Comparison of ENCODE assay signal across 8 cellular contexts in genomic region chr16:73071131-73071940, GRCh38. TPM values are rescaled to one million over a fixed set of nuclear protein-coding genes. Genes with fewer than 3 reads are reported as not detected.
DNase-seq lines count a peak whose midpoint lies in the region; ATAC-seq and TF ChIP-seq lines count a peak whose summit lies in the region.

No MANE protein-coding gene starts in this region.

- CTCF ChIA-PET in Panc1 (lab: Charles Lee), result no interaction called here

- peak overlapping the region; percentile 59 for H3K4me2 ChIP-seq in GM23248 (ENCODE audit: unreplicated experiment)

- H3K4me1 ChIP-seq in GM23248 (ENCODE audit: insufficient read depth), result peaks cover 28% of the 10 kb centered on the region
- peaks cover 4% of the 10 kb centered on the region; the same call in 1 of the 2 replicates for H3K4me1 ChIP-seq in Panc1 (ENCODE audit: control insufficient read depth, insufficient read depth, low read length)
- H3K4me1 ChIP-seq in prostate gland (replicated peaks), result peaks cover 5% of the 10 kb centered on the region

- H3K27ac ChIP-seq in GM23248, result no peak overlapping the region
- H3K27ac ChIP-seq in Panc1 (ENCODE audit: low read length), result no peak overlapping the region
- peak overlapping the region; percentile 74 to 79 for H3K27ac ChIP-seq in prostate gland

- H4K20me1 ChIP-seq in GM23248 (ENCODE audit: insufficient read depth), result no peaks in the 10 kb centered on the region

- peak; percentile 28 for TF ChIP-seq POLR2A in prostate gland (IDR thresholded peaks at IDR 0.05)

- H2AFZ ChIP-seq in GM23248, result peak overlapping the region; percentile 82

- TF ChIP-seq CTCF in Panc1 (IDR thresholded peaks at IDR 0.05), result no peak
- peak in 1 of 4 experiments; percentile 2 for TF ChIP-seq CTCF in prostate gland (IDR thresholded peaks at IDR 0.05)

- intact Hi-C loops in Panc1 (cut with micrococcal nuclease; ENCODE audit: unreplicated experiment) (no loop called here), Right ventricle myocardium superior (cut with DNase I) (no loop called here), prostate gland (cut with DNase I) (no loop called here)

- BruUV-seq in Panc1 (replicated peaks; lab: Mats Ljungman, UMichigan), result no TSS peak

- ATAC-seq in Panc1 (0 out of 2 replicates have a peak, but pooled peaks have one; percentile 17), Right ventricle myocardium superior (ENCODE audit: poor library complexity) (peak; percentile 39), HG03095 (IDR thresholded peaks at IDR 0.05; ENCODE audit: unreplicated experiment) (no peak)
- ATAC-seq in activated CD4-positive, CD25-positive, alpha-beta regulatory T cell treated with anti-CD3 and anti-CD28 coated beads, Interleukin-2, amount 50 U/mL, for 24 hours, result no peak

- peak; percentile 44 for DNase-seq in GM23248
- DNase-seq in Panc1 (ENCODE audit: low read depth, low spot score), result no peak
- peak; percentile 59 for DNase-seq in Right ventricle myocardium superior
- DNase-seq in prostate gland (ENCODE audit: low spot score), result no peak
- no peak for DNase-seq in HK-2 (ENCODE audit: unreplicated experiment)
- no peak for DNase-seq in T-helper 9 cell

- H3K79me2 ChIP-seq in GM23248 (ENCODE audit: insufficient read depth), result no peaks in the 10 kb centered on the region

- H3K4me3 ChIP-seq in GM23248 (peak overlapping the region; percentile 27; the same call in 1 of the 2 replicates), Panc1 (ENCODE audit: low read depth in 2 of 2, low read length in 2 of 2) (no peak overlapping the region), prostate gland (peak overlapping the region; percentile 12 to 17)

- H3F3A ChIP-seq in GM23248 (ENCODE audit: insufficient read depth), result peaks cover 29% of the 10 kb centered on the region

- POLR2A ChIA-PET in Panc1 (lab: Charles Lee), result interaction anchor here (0.6 kb wide), 1 partner anchor 961 kb away, joined by 3 read pairs; no protein-coding TSS in a partner anchor

- H3K9ac ChIP-seq in GM23248, result peak overlapping the region; percentile 41; the same call in 1 of the 2 replicates

- 19 to 31% methylated on average over 7 to 17 of the region's 17 CpGs for WGBS in GM23248 (ENCODE audit: low coverage in 1 of 2, low lambda C conversion rate in 2 of 2, missing lambda C conversion rate in 2 of 2), 2 experiments
- WGBS in prostate gland, result 8% methylated on average over 17 of the region's 17 CpGs

- in situ Hi-C loops in GM23248 (cut with MboI) (no loop called here), Panc1 (cut with HindIII; ENCODE audit: low pct_unique_long_range_greater_than_20kb, low sequenced_read_pairs) (no loop called here)

- H3K27me3 ChIP-seq in GM23248 (replicated peaks; ENCODE audit: insufficient read depth) (no peaks in the 10 kb centered on the region), Panc1 (ENCODE audit: control insufficient read depth, insufficient read depth, low read length) (no peaks in the 10 kb centered on the region), prostate gland (replicated peaks; ENCODE audit: insufficient read depth) (no peaks in the 10 kb centered on the region)

- H3K36me3 ChIP-seq in GM23248 (ENCODE audit: low read depth), result no peaks in the 10 kb centered on the region
- H3K36me3 ChIP-seq in Panc1 (ENCODE audit: control insufficient read depth, insufficient read depth, low read length), result no peaks in the 10 kb centered on the region
- H3K36me3 ChIP-seq in prostate gland, result no peaks in the 10 kb centered on the region

- no peaks in the 10 kb centered on the region for H3K9me3 ChIP-seq in GM23248 (ENCODE audit: low read depth)
- H3K9me3 ChIP-seq in Panc1 (ENCODE audit: control insufficient read depth, insufficient read depth, low read depth, low read length), result no peaks in the 10 kb centered on the region
- H3K9me3 ChIP-seq in prostate gland, result no peaks in the 10 kb centered on the region

- H3K9me2 ChIP-seq in GM23248 (ENCODE audit: insufficient read depth), result no peaks in the 10 kb centered on the region

RNA-seq across cellular contexts. Expression of gene ZFHX3, which starts 23.4 kb away (rescaled TPM):
- 2.7 and 3.9 TPM in 2 replicates for total RNA-seq in GM23248 (2014; rRNA removed; shearing (Covaris generic))
- 2.8 and 2.9 TPM in 2 replicates for polyA plus RNA-seq in GM23248 (2016; fragmentation: Nextera tagmentation; extraction: Ambion mirVana)
- total RNA-seq in Panc1 (2021; ENCODE audit: unreplicated experiment), result 7.1 TPM
- polyA plus RNA-seq in Panc1 (2012; ENCODE audit: insufficient read length), result 3.0 TPM
- 8.3 TPM for total RNA-seq in Right ventricle myocardium superior
- 10 to 100 TPM; 51.1 to 53.9 TPM for total RNA-seq in prostate gland

Comparison
In these comparisons a context has a peak if more than half of its experiments do, and no peak if none do; other contexts are left out.
1. DNase-seq: peak in GM23248 (single experiment) and Right ventricle myocardium superior (single experiment); none in Panc1 (single experiment), prostate gland (single experiment), HK-2 (single experiment) and T-helper 9 cell (single experiment).
2. H3K27ac ChIP-seq: peak in prostate gland (2 of 2); none in GM23248 (single experiment) and Panc1 (single experiment).
3. H3K4me3 ChIP-seq: peak in GM23248 (single experiment) and prostate gland (2 of 2); none in Panc1 (0 of 2).
4. ATAC-seq: peak in Panc1 (single experiment) and Right ventricle myocardium superior (single experiment); none in HG03095 (single experiment) and activated CD4-positive, CD25-positive, alpha-beta regulatory T cell treated with anti-CD3 and anti-CD28 coated beads, Interleukin-2, amount 50 U/mL, for 24 hours (0 of 2).